Comparison of ENCODE assay signal across 18 cellular contexts in the genomic region with DNA sequence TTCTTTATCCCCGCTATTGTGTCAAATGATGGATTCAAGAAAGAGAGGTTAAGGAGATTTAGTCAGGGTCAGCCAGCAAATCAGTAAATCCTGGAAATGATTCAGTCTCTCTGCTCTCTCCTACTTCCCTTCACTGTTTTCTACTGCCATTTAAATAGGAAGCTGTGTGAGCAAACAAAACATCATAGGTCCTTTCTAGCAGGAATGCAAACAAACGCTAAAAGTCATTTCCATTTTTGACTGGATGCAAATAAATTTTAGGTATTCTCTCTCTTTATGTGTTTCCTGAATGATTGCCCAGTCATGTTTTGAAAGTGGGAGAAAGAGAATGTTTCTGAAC.
DNase-seq lines count a peak whose midpoint lies in the region; ATAC-seq, FAIRE-seq and TF ChIP-seq lines count a peak whose summit lies in the region.
"Had no signal": no experiment of that assay in that cellular context is flagged by ENCODE, and none has a peak within 500 bp of the region (broad histone marks: within the 10 kb centered on the region; RNA-seq: fewer than 3 reads in every experiment).

No MANE protein-coding gene starts in this region.

- CTCF ChIA-PET in GM12878 (lab: Yijun Ruan, JAX), result interaction anchor here (1.2 kb wide), 1 partner anchor 12 kb away, joined by 3 read pairs; no protein-coding TSS in a partner anchor

- no peak overlapping the region for H3K4me3 ChIP-seq in GM12878
- H3K4me3 ChIP-seq in uterus, result no peak overlapping the region
- H3K4me3 ChIP-seq: K562, SJCRH30, stomach, upper lobe of left lung had no signal

- POLR2A ChIA-PET in GM12878 (lab: Charles Lee), result no interaction called here

- no peak overlapping the region for H4K91ac ChIP-seq in H9 (ENCODE audit: insufficient read length, low read depth, low read length)

- DNase-seq in NCI-H1417 (lab: John Stamatoyannopoulos, UW) (peak in 2 of 3 experiments; percentile 48 to 67), NCI-H1417 treated with DMSO at 0.1 percent for 48 hours (lab: John Stamatoyannopoulos, UW) (no peak), H9 (no peak), GM12878 (ENCODE audit: low read depth, low spot score) (no peak), memory B cell (ENCODE audit: low spot score in 2 of 2) (no peak), uterus (no peak), NCI-H2107 treated with DMSO at 0.1 percent for 48 hours (lab: John Stamatoyannopoulos, UW; ENCODE audit: unreplicated experiment) (no peak)
- DNase-seq: DMS79; effector CD4-positive, alpha-beta T cell; hippocampal formation; NCI-H446; SJCRH30; stomach; T-helper 2 cell; upper lobe of left lung had no signal

- intact Hi-C loops in GM12878 (cut with micrococcal nuclease; ENCODE audit: unreplicated experiment) (no loop called here), uterus (cut with DNase I; ENCODE audit: low total_unique reads) (no loop called here)

- H4K5ac ChIP-seq in H9 (ENCODE audit: insufficient read length, low read depth, low read length), result no peak overlapping the region

- H3K27me3 Mint-ChIP-seq in H9 (ENCODE audit: low read depth), result no peaks in the 10 kb centered on the region; the same call in 1 of the 2 replicates
- peaks cover 1% of the 10 kb centered on the region for H3K27me3 Mint-ChIP-seq in memory B cell

- H3K9me3 ChIP-seq in H9 (ENCODE audit: control insufficient read depth, low read depth, low read length), result no peaks in the 10 kb centered on the region
- H3K9me3 ChIP-seq in GM12878 (replicated peaks; ENCODE audit: control insufficient read depth, insufficient read depth, low read length), result no peaks in the 10 kb centered on the region
- H3K9me3 ChIP-seq in uterus, result no peaks in the 10 kb centered on the region
- H3K9me3 ChIP-seq: SJCRH30, stomach, upper lobe of left lung had no signal

- no peaks in the 10 kb centered on the region for H3K79me2 ChIP-seq in H9 (ENCODE audit: insufficient read depth, low read length)
- no peaks in the 10 kb centered on the region for H3K79me2 ChIP-seq in GM12878 (ENCODE audit: control insufficient read depth, insufficient read depth, low read length)

- H3K27me3 ChIP-seq in H9 (ENCODE audit: insufficient read depth, low read length) (no peaks in the 10 kb centered on the region), GM12878 (replicated peaks in 1 of 2; ENCODE audit: control insufficient read depth in 2 of 2, insufficient read depth in 2 of 2, low read length in 1 of 2) (no peaks in the 10 kb centered on the region; a peak in 2 of 4 replicates), uterus (no peaks in the 10 kb centered on the region)
- H3K27me3 ChIP-seq: SJCRH30, stomach, upper lobe of left lung had no signal

- BruUV-seq in GM12878 (replicated peaks; lab: Mats Ljungman, UMichigan), result no TSS peak

- H2AFZ ChIP-seq in H9 (ENCODE audit: low read length), result peak overlapping the region; percentile 3
- H2AFZ ChIP-seq in GM12878 (ENCODE audit: control insufficient read depth, low read depth, low read length), result no peak overlapping the region

- H2BK20ac ChIP-seq in H9 (ENCODE audit: low read depth, low read length, poor library complexity, severe bottlenecking), result no peak overlapping the region

- no peak overlapping the region for H3K4me3 Mint-ChIP-seq in H9
- peak overlapping the region; percentile 7 for H3K4me3 Mint-ChIP-seq in memory B cell

- TF ChIP-seq EP300 in GM12878 (IDR thresholded peaks at IDR 0.05; ENCODE audit: borderline replicate concordance in 1 of 2, control insufficient read depth in 1 of 2, low read depth in 2 of 2, low read length in 2 of 2), result no peak

- H2BK12ac ChIP-seq in H9 (ENCODE audit: insufficient read length, low read depth, low read length), result no peak overlapping the region

- H3K36me3 ChIP-seq in GM12878 (ENCODE audit: control insufficient read depth in 2 of 2, insufficient read depth in 2 of 2, low read length in 1 of 2), result no peaks in the 10 kb centered on the region
- H3K36me3 ChIP-seq in uterus, result no peaks in the 10 kb centered on the region
- H3K36me3 ChIP-seq: SJCRH30, stomach, upper lobe of left lung had no signal

- no peak overlapping the region for H3K18ac ChIP-seq in H9 (ENCODE audit: insufficient read length, low read depth, low read length)

- no peak overlapping the region for H2AK5ac ChIP-seq in H9 (ENCODE audit: insufficient read length, low read length)

- no peak overlapping the region for H3K14ac ChIP-seq in H9 (ENCODE audit: insufficient read depth, low read length)

- RAD21 ChIA-PET in GM12878 (lab: Charles Lee; ENCODE audit: unreplicated experiment), result no interaction called here

- H3K36me3 Mint-ChIP-seq in H9 (ENCODE audit: insufficient read depth in 1 of 3, low read depth in 3 of 3), result no peaks in the 10 kb centered on the region
- no peaks in the 10 kb centered on the region for H3K36me3 Mint-ChIP-seq in memory B cell

- no peak overlapping the region for H2BK15ac ChIP-seq in H9 (ENCODE audit: low read depth, low read length)

- SMC1A ChIA-PET in GM12878 (lab: Charles Lee; ENCODE audit: uncharacterized antibody, unreplicated experiment), result no interaction called here

- H3K9me3 Mint-ChIP-seq in H9, result no peaks in the 10 kb centered on the region
- H3K9me3 Mint-ChIP-seq in memory B cell, result no peaks in the 10 kb centered on the region

- H3K4me1 ChIP-seq in H9 (ENCODE audit: insufficient read depth, low read length), result peaks cover 7% of the 10 kb centered on the region; the same call in 1 of the 2 replicates
- H3K4me1 ChIP-seq in GM12878 (ENCODE audit: control insufficient read depth, insufficient read depth, low read length), result peaks cover 6% of the 10 kb centered on the region
- no peaks in the 10 kb centered on the region for H3K4me1 ChIP-seq in uterus
- H3K4me1 ChIP-seq: SJCRH30, stomach, upper lobe of left lung had no signal

- H3K4ac ChIP-seq in H9 (ENCODE audit: low read depth, low read length), result no peak overlapping the region

- no peak overlapping the region for H3K23ac ChIP-seq in H9 (ENCODE audit: insufficient read length, low read depth, low read length)

- no peak overlapping the region for H2BK5ac ChIP-seq in H9 (ENCODE audit: insufficient read length, low read length)

- H3K27ac Mint-ChIP-seq in H9 (peak overlapping the region in 1 of 3 experiments; percentile 90; a peak in 3 of 7 replicates), memory B cell (no peak overlapping the region)

- H3K23me2 ChIP-seq in H9 (ENCODE audit: insufficient read length, low read depth, low read length, poor library complexity, severe bottlenecking), result no peaks in the 10 kb centered on the region

- no peaks in the 10 kb centered on the region for H4K20me1 ChIP-seq in H9 (ENCODE audit: control insufficient read depth, insufficient read depth, insufficient read length)
- no peaks in the 10 kb centered on the region for H4K20me1 ChIP-seq in GM12878 (ENCODE audit: control insufficient read depth, insufficient read depth)

- TF ChIP-seq RAD21 in GM12878 (IDR thresholded peaks at IDR 0.05; ENCODE audit: insufficient read depth, low read depth, low read length), result no peak

- H3K56ac ChIP-seq in H9 (ENCODE audit: insufficient read length, low read depth, low read length), result no peak overlapping the region

- ATAC-seq in GM12878, result no peak
- ATAC-seq in memory B cell (ENCODE audit: low read depth), result no peak
- ATAC-seq in HG03521 (IDR thresholded peaks at IDR 0.05; ENCODE audit: unreplicated experiment), result no peak
- ATAC-seq: K562, sciatic nerve had no signal

- H3K79me1 ChIP-seq in H9 (ENCODE audit: insufficient read depth, low read depth, low read length, poor library complexity, severe bottlenecking), result no peaks in the 10 kb centered on the region

- no peak overlapping the region for H3T11ph ChIP-seq in H9 (ENCODE audit: low read length)

- no peak overlapping the region for H3K9ac ChIP-seq in H9 (ENCODE audit: extremely low read depth, insufficient read length, low read length)
- H3K9ac ChIP-seq in GM12878 (ENCODE audit: control insufficient read depth, insufficient read depth, low read length), result no peak overlapping the region

- H4K8ac ChIP-seq in H9 (replicated peaks; ENCODE audit: insufficient read length, low read depth, low read length), result no peak overlapping the region

- WGBS in H9 (ENCODE audit: extremely low coverage, insufficient read length, low lambda C conversion rate), result no CpG with 5 or more reads among the region's 2 CpGs
- 2% methylated on average over 2 of the region's 2 CpGs for WGBS in GM12878 (ENCODE audit: insufficient coverage, insufficient replicate concordance, low lambda C conversion rate, missing lambda C conversion rate)

- H3K4me1 Mint-ChIP-seq in H9 (peaks cover 14 to 18% of the 10 kb centered on the region in 2 experiments), memory B cell (peaks cover 13% of the 10 kb centered on the region)

- in situ Hi-C loops in GM12878 (cut with MboI), result no loop called here

- TF ChIP-seq CTCF in H9 (conservative IDR thresholded peaks at IDR 0.05) (no peak), GM12878 (IDR thresholded peaks at IDR 0.05 in 2 of 3, conservative IDR thresholded peaks at IDR 0.05 in 1 of 3; ENCODE audit: control insufficient read depth in 2 of 3, extremely low read depth in 1 of 3, insufficient read depth in 1 of 3, low read depth in 3 of 3, low read length in 3 of 3) (no peak), uterus (IDR thresholded peaks at IDR 0.05) (no peak)

- H3K27ac ChIP-seq in H9 (ENCODE audit: insufficient read length, low read depth, low read length), result no peak overlapping the region
- H3K27ac ChIP-seq in GM12878 (ENCODE audit: control insufficient read depth, insufficient read depth), result no peak overlapping the region
- H3K27ac ChIP-seq in uterus, result no peak overlapping the region
- H3K27ac ChIP-seq: SJCRH30, stomach, upper lobe of left lung had no signal

- TF ChIP-seq POLR2A in GM12878 (IDR thresholded peaks at IDR 0.05; ENCODE audit: low read depth, low read length) (no peak), uterus (IDR thresholded peaks at IDR 0.05) (no peak)

- no peak overlapping the region for H2BK120ac ChIP-seq in H9 (ENCODE audit: low read depth, low read length, poor library complexity, severe bottlenecking)

- peak; percentile 61 for FAIRE-seq in GM12878 (lab: Jason Lieb, UNC)
- FAIRE-seq: K562 had no signal

- H3K4me2 ChIP-seq in H9 (ENCODE audit: insufficient read depth, insufficient read length, low read length) (peak overlapping the region; percentile 14), GM12878 (ENCODE audit: control insufficient read depth, insufficient read depth) (peak overlapping the region; percentile 50; the same call in 1 of the 2 replicates)

TF ChIP-seq in GM12878, 131 proteins besides CTCF, POLR2A, EP300 and RAD21 (continues in another document):
- TF ChIP-seq SREBF2 (IDR thresholded peaks at IDR 0.05; ENCODE audit: low read length) (no peak), CHD4 (IDR thresholded peaks at IDR 0.05) (no peak), HDGF (IDR thresholded peaks at IDR 0.05) (no peak)

Comparison
In these comparisons a context has a peak if more than half of its experiments do, and no peak if none do; other contexts are left out.
1. DNase-seq: peak in NCI-H1417 (2 of 3); none in NCI-H1417 treated with DMSO at 0.1 percent for 48 hours (single experiment), H9 (single experiment), GM12878 (single experiment), memory B cell (0 of 2), uterus (0 of 2) and NCI-H2107 treated with DMSO at 0.1 percent for 48 hours (single experiment).